In genomic region chr6:66662196-66662595, GRCh38 we compare ENCODE assay signal across 1 cellular context.
TF ChIP-seq lines count a peak whose summit lies in the region.

No MANE protein-coding gene starts in this region.

TF ChIP-seq in SK-N-SH, 30 proteins besides CTCF, POLR2A, EP300 and RAD21 (continued from another document):
- TF ChIP-seq USF2 (IDR thresholded peaks at IDR 0.05; ENCODE audit: borderline replicate concordance, low read depth, low read length) (no peak), SMC3 (IDR thresholded peaks at IDR 0.05; ENCODE audit: low read depth, low read length) (no peak; the same call in 1 of the 2 replicates), SIN3A (IDR thresholded peaks at IDR 0.05; ENCODE audit: borderline replicate concordance, low read depth, low read length) (no peak), REST (IDR thresholded peaks at IDR 0.05; ENCODE audit: low read depth, low read length) (no peak), TAF1 (IDR thresholded peaks at IDR 0.05; ENCODE audit: borderline replicate concordance, low read depth, low read length) (no peak), PBX3 (IDR thresholded peaks at IDR 0.05) (no peak), FOSL2 (IDR thresholded peaks at IDR 0.05; ENCODE audit: borderline replicate concordance, low read depth) (no peak), FOXM1 (IDR thresholded peaks at IDR 0.05; ENCODE audit: low read depth) (no peak), ELF1 (IDR thresholded peaks at IDR 0.05) (no peak), POLR2AphosphoS5 (IDR thresholded peaks at IDR 0.05; ENCODE audit: low read depth, low read length) (no peak), RFX5 (IDR thresholded peaks at IDR 0.05; ENCODE audit: low read length) (no peak), GATA2 (CRISPR knock-in tag; IDR thresholded peaks at IDR 0.05) (no peak), GABPA (IDR thresholded peaks at IDR 0.05; ENCODE audit: low read depth) (no peak)
